In the genomic region with DNA sequence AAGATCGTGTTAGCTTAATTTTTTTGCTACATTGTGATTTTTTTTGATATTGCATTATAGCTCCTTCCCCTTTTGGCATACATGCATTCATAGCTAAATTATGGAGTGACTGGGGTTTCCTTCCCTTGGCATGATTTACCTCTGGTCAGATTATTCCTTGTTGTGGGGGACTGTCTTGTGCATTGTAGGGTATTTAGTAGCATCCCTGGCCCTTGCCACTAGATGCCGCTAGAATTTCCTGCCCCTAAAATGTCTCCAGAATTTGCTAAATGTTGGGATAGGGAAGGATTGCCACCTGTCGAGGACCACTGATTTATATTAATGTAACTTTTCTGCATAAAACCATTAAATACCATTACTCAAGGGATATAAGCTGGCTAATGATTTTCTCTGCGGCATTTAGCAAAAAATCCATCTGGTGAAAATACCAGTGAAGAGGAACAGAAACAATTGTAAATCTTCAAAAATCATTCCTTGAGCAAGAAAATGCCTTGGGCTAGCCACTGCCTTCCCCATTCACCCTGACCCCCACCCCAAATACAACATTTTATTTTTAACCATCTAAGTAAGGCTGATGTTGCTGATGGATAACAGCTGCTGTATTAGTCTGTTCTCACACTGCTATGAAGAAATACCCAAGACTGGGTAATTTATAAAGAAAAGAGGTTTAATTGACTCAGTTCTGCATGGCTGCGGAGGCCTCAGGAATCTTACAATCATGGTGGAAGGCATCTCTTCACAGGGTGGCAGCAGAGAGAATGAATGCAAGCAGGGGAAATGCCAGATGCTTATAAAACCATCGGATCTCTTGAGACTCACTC, we compare ENCODE assay signal across 8 cellular contexts.
DNase-seq lines count a peak whose midpoint lies in the region; ATAC-seq lines count a peak whose summit lies in the region.

No MANE protein-coding gene starts in this region.

- peak; percentile 47 for DNase-seq in GM03348 (ENCODE audit: low spot score)
- DNase-seq in NCI-H446 treated with DMSO at 0.1 percent for 48 hours (lab: John Stamatoyannopoulos, UW), result peak; percentile 40
- DNase-seq in dedifferentiated amniotic fluid mesenchymal stem cell (ENCODE audit: extremely low spot score), result peak; percentile 27
- DNase-seq in myocyte (ENCODE audit: low read depth), result peak; percentile 86
- no peak for DNase-seq in stimulated activated CD4-positive, alpha-beta T cell treated with anti-CD3 and anti-CD28 coated beads, Interleukin-12 subunit alpha, Interleukin-12 subunit beta, amount 100 ng/mL, for 4 hours
- DNase-seq in NCI-H1417 treated with DMSO at 0.1 percent for 48 hours (lab: John Stamatoyannopoulos, UW), result no peak
- no peak for DNase-seq in activated T-cell treated with anti-CD3 and anti-CD28 coated beads, Interleukin-2, amount 50 U/mL, for 1 hour

- no peak for ATAC-seq in GM18873 (IDR thresholded peaks at IDR 0.05; ENCODE audit: low FRiP score, unreplicated experiment)

Comparison
In these comparisons a context has a peak if more than half of its experiments do, and no peak if none do; other contexts are left out.
1. DNase-seq: peak in GM03348 (single experiment), NCI-H446 treated with DMSO at 0.1 percent for 48 hours (single experiment), dedifferentiated amniotic fluid mesenchymal stem cell (single experiment) and myocyte (single experiment); none in stimulated activated CD4-positive, alpha-beta T cell treated with anti-CD3 and anti-CD28 coated beads, Interleukin-12 subunit alpha, Interleukin-12 subunit beta, amount 100 ng/mL, for 4 hours (single experiment), NCI-H1417 treated with DMSO at 0.1 percent for 48 hours (single experiment) and activated T-cell treated with anti-CD3 and anti-CD28 coated beads, Interleukin-2, amount 50 U/mL, for 1 hour (single experiment).